8 cellular contexts compared by ENCODE assay signal in the genomic region with DNA sequence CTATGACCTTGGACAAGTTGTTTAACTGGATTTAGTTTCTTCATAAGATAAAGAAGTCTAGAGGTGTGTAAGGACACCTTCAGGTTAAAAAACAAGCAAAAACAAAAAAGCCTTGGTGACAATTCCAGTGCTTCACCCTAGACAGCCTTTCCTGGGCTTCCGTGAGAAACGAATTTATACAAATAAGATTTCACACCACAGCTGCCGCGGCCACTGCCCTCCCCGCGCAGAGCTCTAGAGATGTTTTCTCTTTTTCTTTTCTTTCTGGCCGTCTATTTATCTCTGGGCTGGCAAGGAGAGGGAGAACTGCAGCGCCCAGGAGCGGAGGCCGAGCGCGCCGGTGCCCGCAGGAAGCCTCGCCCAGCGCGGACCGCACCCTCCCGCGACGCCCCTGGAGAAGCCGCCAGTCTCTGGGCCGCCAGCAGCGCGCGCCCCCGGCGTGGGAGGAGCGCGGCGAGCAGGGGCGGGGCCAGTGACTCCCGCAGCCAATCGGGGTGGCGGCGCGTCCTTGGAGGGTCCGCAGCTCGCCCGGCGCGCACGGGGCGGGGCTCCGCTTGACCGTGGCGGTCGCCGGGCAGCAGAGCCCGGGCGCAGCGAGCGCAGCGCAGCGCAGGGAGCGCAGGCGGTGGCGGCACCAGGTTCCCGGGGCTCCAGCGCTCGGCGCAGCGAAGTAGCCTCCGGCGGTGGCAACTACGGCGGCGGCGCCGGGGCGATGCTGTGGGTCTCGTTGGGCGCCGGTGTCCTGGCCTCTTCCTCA.
A peak's percentile ranks its signal among the peaks of the same experiment; 100 is the strongest.
DNase-seq lines count a peak whose midpoint lies in the region; ATAC-seq, FAIRE-seq and TF ChIP-seq lines count a peak whose summit lies in the region.

No MANE protein-coding gene starts in this region.

- no peak overlapping the region for H3K27ac Mint-ChIP-seq in central memory CD8-positive, alpha-beta T cell (ENCODE audit: low read depth)

- BruUV-seq in A673 (replicated peaks; lab: Mats Ljungman, UMichigan) = no TSS peak

- no peaks in the 10 kb centered on the region for H3K9me3 Mint-ChIP-seq in central memory CD8-positive, alpha-beta T cell

- DNase-seq in A673 (ENCODE audit: low spot score) (peak; percentile 88), NCI-H2171 treated with DMSO at 0.1 percent for 48 hours (lab: John Stamatoyannopoulos, UW) (peak; percentile 64), keratinocyte (ENCODE audit: low read depth, low spot score) (peak; percentile 2)
- DNase-seq in central memory CD8-positive, alpha-beta T cell (ENCODE audit: low spot score in 2 of 2) = peak; percentile 12 to 47
- peak; percentile 26 to 52 for DNase-seq in stimulated activated CD4-positive, alpha-beta T cell treated with anti-CD3 and anti-CD28 coated beads, Interleukin-12 subunit alpha, Interleukin-12 subunit beta, amount 100 ng/mL, for 24 hours (ENCODE audit: low read depth in 2 of 2)

- peaks cover 65% of the 10 kb centered on the region for H3K27me3 Mint-ChIP-seq in central memory CD8-positive, alpha-beta T cell

- POLR2A ChIA-PET in A673 (lab: Charles Lee; ENCODE audit: low non-redundant PET) = no interaction called here

- peak overlapping the region; percentile 22 for H3K9ac ChIP-seq in keratinocyte (ENCODE audit: control insufficient read depth, extremely low read depth, insufficient read depth, low read length)

- H2AFZ ChIP-seq in keratinocyte (ENCODE audit: control insufficient read depth, low read length) = peak overlapping the region; percentile 51

- no peaks in the 10 kb centered on the region for H4K20me1 ChIP-seq in keratinocyte (ENCODE audit: control insufficient read depth, extremely low read depth, insufficient read depth, low read length)

- H3K4me1 Mint-ChIP-seq in central memory CD8-positive, alpha-beta T cell = no peaks in the 10 kb centered on the region

- FAIRE-seq in keratinocyte (lab: Jason Lieb, UNC) = no peak

- peaks cover 55% of the 10 kb centered on the region for H3K27me3 ChIP-seq in A673 (replicated peaks; ENCODE audit: insufficient read depth, low read depth, low read length, poor library complexity)
- peaks cover 10% of the 10 kb centered on the region for H3K27me3 ChIP-seq in keratinocyte (ENCODE audit: control insufficient read depth, extremely low read depth, insufficient read depth, low read length)

- peak overlapping the region; percentile 75 for H3K4me2 ChIP-seq in keratinocyte (ENCODE audit: control insufficient read depth, extremely low read depth, insufficient read depth, low read depth, low read length)

- CTCF ChIA-PET in A673 (lab: Charles Lee) = no interaction called here

- TF ChIP-seq CTCF in A673 (conservative IDR thresholded peaks at IDR 0.05; ENCODE audit: low read depth, low read length) (no peak), WI38 (IDR thresholded peaks at IDR 0.05; ENCODE audit: low read depth, low read length) (no peak), keratinocyte (optimal IDR thresholded peaks at IDR 0.05 in 1 of 3, IDR thresholded peaks at IDR 0.05 in 1 of 3, conservative IDR thresholded peaks at IDR 0.05 in 1 of 3; ENCODE audit: extremely low read depth in 1 of 3, insufficient read depth in 2 of 3, low read length in 3 of 3) (no peak)

- dilution Hi-C loops in keratinocyte (cut with MboI; ENCODE audit: extremely low pct_ligation_motif_present, low sequenced_read_pairs) = no loop called here

- no peaks in the 10 kb centered on the region for H3K36me3 ChIP-seq in A673 (ENCODE audit: insufficient read depth, low read length, poor library complexity, severe bottlenecking)
- H3K36me3 ChIP-seq in keratinocyte (ENCODE audit: control insufficient read depth in 2 of 2, extremely low read depth in 1 of 2, insufficient read depth in 2 of 2, low read length in 2 of 2) = no peaks in the 10 kb centered on the region

- H3K36me3 Mint-ChIP-seq in central memory CD8-positive, alpha-beta T cell (ENCODE audit: insufficient read depth) = peaks cover 2% of the 10 kb centered on the region

- H3K9me3 ChIP-seq in A673 (ENCODE audit: low read depth, low read length, poor library complexity, severe bottlenecking) (no peaks in the 10 kb centered on the region), keratinocyte (ENCODE audit: control insufficient read depth, low read depth, low read length) (no peaks in the 10 kb centered on the region)

- intact Hi-C loops in A673 (cut with micrococcal nuclease; ENCODE audit: unreplicated experiment) = no loop called here

- H3K27ac ChIP-seq in A673 (ENCODE audit: low read depth, low read length, poor library complexity, severe bottlenecking) = no peak overlapping the region
- H3K27ac ChIP-seq in keratinocyte (ENCODE audit: control insufficient read depth, insufficient read depth, low read length) = no peak overlapping the region

- ATAC-seq in GM18861 (IDR thresholded peaks at IDR 0.05; ENCODE audit: unreplicated experiment) (peak; percentile 93), HG03095 (IDR thresholded peaks at IDR 0.05; ENCODE audit: unreplicated experiment) (peak; percentile 99)
- peak; percentile 61 for ATAC-seq in central memory CD8-positive, alpha-beta T cell (replicated peaks; ENCODE audit: extremely low read depth, poor library complexity, severe bottlenecking)

- H3K4me1 ChIP-seq in A673 (ENCODE audit: insufficient read depth, low read length, poor library complexity, severe bottlenecking) (no peaks in the 10 kb centered on the region), keratinocyte (ENCODE audit: control insufficient read depth, extremely low read depth, insufficient read depth, low read length) (peaks cover 6% of the 10 kb centered on the region)

- no peaks in the 10 kb centered on the region for H3K79me2 ChIP-seq in keratinocyte (ENCODE audit: control insufficient read depth, insufficient read depth, low read length)

- peak overlapping the region; percentile 72 for H3K4me3 Mint-ChIP-seq in central memory CD8-positive, alpha-beta T cell

- H3K4me3 ChIP-seq in A673 (ENCODE audit: low read depth, low read length, poor library complexity, severe bottlenecking) (peak overlapping the region; percentile 52), WI38 (ENCODE audit: low read depth, low read length) (peak overlapping the region; percentile 60), keratinocyte (ENCODE audit: control insufficient read depth in 2 of 3, extremely low read depth in 1 of 3, insufficient read depth in 2 of 3, low read depth in 1 of 3, low read length in 3 of 3) (peak overlapping the region; percentile 45 to 68 (median 61))

- H3K9me1 ChIP-seq in keratinocyte (ENCODE audit: control insufficient read depth, extremely low read depth, insufficient read depth, low read length) = no peaks in the 10 kb centered on the region

Comparison
In these comparisons a context has a peak if more than half of its experiments do, and no peak if none do; other contexts are left out.
1. DNase-seq: peak in every context shown above with its lines; median percentile 88 in A673; 64 in NCI-H2171 treated with DMSO at 0.1 percent for 48 hours; 39 in stimulated activated CD4-positive, alpha-beta T cell treated with anti-CD3 and anti-CD28 coated beads, Interleukin-12 subunit alpha, Interleukin-12 subunit beta, amount 100 ng/mL, for 24 hours; 30 in central memory CD8-positive, alpha-beta T cell; 2 in keratinocyte.